In the genomic region with DNA sequence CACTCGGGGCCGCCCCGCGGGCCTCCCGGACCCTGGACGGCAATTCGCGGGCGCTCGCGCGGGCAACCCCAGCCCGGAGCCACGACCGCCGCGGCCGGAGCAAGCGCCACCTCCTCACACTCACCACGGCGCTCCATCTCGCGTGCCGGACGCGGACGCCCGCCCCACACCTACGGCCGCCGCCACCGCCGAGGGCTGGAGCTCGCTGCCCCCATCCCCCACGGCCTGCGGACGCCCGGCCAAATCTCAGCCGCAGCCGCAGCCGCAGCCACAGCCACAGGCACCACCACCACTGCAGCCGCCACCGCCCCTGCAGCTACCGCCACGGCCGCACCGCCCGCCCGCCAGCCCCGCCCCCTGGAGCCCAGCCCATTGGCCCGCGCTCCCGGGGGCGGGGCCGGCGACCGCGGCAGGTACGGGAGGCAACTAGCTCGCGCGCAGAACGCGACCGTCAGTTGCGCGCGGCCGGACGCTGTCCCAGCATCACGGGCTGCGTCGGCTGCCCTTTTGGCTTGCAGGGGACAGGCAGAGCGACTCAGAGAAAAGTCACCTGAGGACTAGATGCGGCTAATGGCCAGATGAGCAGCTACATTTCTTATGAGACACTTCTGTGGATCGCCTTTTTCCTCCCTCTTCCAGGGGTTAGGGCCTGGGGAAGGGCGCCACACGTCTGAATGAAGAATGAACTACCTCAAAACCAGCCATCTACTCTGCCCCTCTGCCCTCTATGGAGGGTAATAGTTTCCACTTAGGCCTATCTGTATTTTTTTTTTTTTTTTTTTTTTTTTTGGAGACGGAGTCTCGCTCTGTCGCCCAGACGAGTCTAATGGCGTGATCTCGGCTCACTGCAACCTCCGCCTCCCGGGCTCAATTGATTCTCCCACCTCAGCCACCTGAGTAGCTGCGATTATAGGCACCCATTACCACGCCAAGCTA, we compare ENCODE assay signal across 8 cellular contexts. TPM values are rescaled to one million over a fixed set of nuclear protein-coding genes. Genes with fewer than 3 reads are reported as not detected.
DNase-seq lines count a peak whose midpoint lies in the region; ATAC-seq and TF ChIP-seq lines count a peak whose summit lies in the region.

A gene with protein sequence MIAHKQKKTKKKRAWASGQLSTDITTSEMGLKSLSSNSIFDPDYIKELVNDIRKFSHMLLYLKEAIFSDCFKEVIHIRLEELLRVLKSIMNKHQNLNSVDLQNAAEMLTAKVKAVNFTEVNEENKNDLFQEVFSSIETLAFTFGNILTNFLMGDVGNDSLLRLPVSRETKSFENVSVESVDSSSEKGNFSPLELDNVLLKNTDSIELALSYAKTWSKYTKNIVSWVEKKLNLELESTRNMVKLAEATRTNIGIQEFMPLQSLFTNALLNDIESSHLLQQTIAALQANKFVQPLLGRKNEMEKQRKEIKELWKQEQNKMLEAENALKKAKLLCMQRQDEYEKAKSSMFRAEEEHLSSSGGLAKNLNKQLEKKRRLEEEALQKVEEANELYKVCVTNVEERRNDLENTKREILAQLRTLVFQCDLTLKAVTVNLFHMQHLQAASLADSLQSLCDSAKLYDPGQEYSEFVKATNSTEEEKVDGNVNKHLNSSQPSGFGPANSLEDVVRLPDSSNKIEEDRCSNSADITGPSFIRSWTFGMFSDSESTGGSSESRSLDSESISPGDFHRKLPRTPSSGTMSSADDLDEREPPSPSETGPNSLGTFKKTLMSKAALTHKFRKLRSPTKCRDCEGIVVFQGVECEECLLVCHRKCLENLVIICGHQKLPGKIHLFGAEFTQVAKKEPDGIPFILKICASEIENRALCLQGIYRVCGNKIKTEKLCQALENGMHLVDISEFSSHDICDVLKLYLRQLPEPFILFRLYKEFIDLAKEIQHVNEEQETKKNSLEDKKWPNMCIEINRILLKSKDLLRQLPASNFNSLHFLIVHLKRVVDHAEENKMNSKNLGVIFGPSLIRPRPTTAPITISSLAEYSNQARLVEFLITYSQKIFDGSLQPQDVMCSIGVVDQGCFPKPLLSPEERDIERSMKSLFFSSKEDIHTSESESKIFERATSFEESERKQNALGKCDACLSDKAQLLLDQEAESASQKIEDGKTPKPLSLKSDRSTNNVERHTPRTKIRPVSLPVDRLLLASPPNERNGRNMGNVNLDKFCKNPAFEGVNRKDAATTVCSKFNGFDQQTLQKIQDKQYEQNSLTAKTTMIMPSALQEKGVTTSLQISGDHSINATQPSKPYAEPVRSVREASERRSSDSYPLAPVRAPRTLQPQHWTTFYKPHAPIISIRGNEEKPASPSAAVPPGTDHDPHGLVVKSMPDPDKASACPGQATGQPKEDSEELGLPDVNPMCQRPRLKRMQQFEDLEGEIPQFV (minus strand): TSS at position 294 of the 936 bp plus-strand sequence. CDS start 5,973 bp downstream, outside the sequence.

- peak; percentile 78 for TF ChIP-seq POLR2A in breast epithelium (IDR thresholded peaks at IDR 0.05)

- H3K27me3 ChIP-seq in breast epithelium = no peaks in the 10 kb centered on the region

- no peak for TF ChIP-seq CTCF in breast epithelium (IDR thresholded peaks at IDR 0.05)

- DNase-seq in DMS 273 treated with DMSO at 0.1 percent for 48 hours (lab: John Stamatoyannopoulos, UW) (peak; percentile 17), SW 1271 (lab: John Stamatoyannopoulos, UW) (peak; percentile 33 to 73), breast epithelium (ENCODE audit: low spot score in 2 of 2) (peak; percentile 72 to 85), iPS-NIHi7 (ENCODE audit: extremely low spot score) (peak; percentile 92), MV-4-11 (lab: John Stamatoyannopoulos, UW) (no peak)

- H3K36me3 ChIP-seq in breast epithelium = no peaks in the 10 kb centered on the region

- H3K4me3 ChIP-seq in breast epithelium = peak within 1 kb of the TSS; percentile 80 to 98 (median 89)
- peak within 1 kb of the TSS; percentile 46 to 71 (median 60) for H3K4me3 ChIP-seq in skin epidermis

- no peaks in the 10 kb centered on the region for H3K4me1 ChIP-seq in breast epithelium

- peaks cover 0 to 7% of the 10 kb centered on the region in 2 donors for H3K9me3 ChIP-seq in breast epithelium

- intact Hi-C loops in breast epithelium (cut with DNase I; ENCODE audit: low total_unique reads) = no loop called here

- TF ChIP-seq EP300 in Ishikawa (IDR thresholded peaks at IDR 0.05; ENCODE audit: borderline replicate concordance) = 0 out of 2 replicates have a peak, but pooled peaks have one; percentile 36

- TF ChIP-seq RAD21 in Ishikawa (IDR thresholded peaks at IDR 0.05; ENCODE audit: low read depth) = no peak

- ATAC-seq in GM21528 (IDR thresholded peaks at IDR 0.05; ENCODE audit: low FRiP score, unreplicated experiment) = peak; percentile 81

- H3K27ac ChIP-seq in breast epithelium = peak within 1 kb of the TSS; percentile 94 to 97
- H3K27ac ChIP-seq in skin epidermis = peak within 1 kb of the TSS in 20 of 21 experiments; percentile 18 to 92 (median 76)

TF ChIP-seq in Ishikawa, 13 proteins besides CTCF, POLR2A, EP300 and RAD21:
- peak; percentile 58; the same call in 1 of the 2 replicates for TF ChIP-seq YY1 (IDR thresholded peaks at IDR 0.05; ENCODE audit: low read depth)
- TF ChIP-seq NFIC (IDR thresholded peaks at IDR 0.05) = peak; percentile 31; the same call in 1 of the 2 replicates
- TF ChIP-seq TCF12 (IDR thresholded peaks at IDR 0.05; ENCODE audit: low read depth) = 0 out of 2 replicates have a peak, but pooled peaks have one; percentile 8
- no peak for TF ChIP-seq ZBTB7A (IDR thresholded peaks at IDR 0.05; ENCODE audit: low read depth)
- no peak for TF ChIP-seq CREB1 (IDR thresholded peaks at IDR 0.05; ENCODE audit: low read depth)
- TF ChIP-seq, protein P1, sequence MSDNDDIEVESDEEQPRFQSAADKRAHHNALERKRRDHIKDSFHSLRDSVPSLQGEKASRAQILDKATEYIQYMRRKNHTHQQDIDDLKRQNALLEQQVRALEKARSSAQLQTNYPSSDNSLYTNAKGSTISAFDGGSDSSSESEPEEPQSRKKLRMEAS (IDR thresholded peaks at IDR 0.05) = peak; percentile 40; the same call in 1 of the 2 replicates
- TF ChIP-seq EGR1 (IDR thresholded peaks at IDR 0.05) = no peak; the same call in 1 of the 2 replicates
- peak; percentile 88 for TF ChIP-seq TAF1 (IDR thresholded peaks at IDR 0.05; ENCODE audit: low read depth)

RNA-seq across cellular contexts. Expression of the gene that starts here (rescaled TPM):
- total RNA-seq in breast epithelium = 10 to 100 TPM; 49.1 to 88.0 (median 70.8) TPM
